ENCODE assay signal across 38 cellular contexts in genomic region chr2:79564065-79564464, GRCh38. TPM values are rescaled to one million over a fixed set of nuclear protein-coding genes. Genes with fewer than 3 reads are reported as not detected.
"Had no signal": no experiment of that assay in that cellular context is flagged by ENCODE, and none has a peak within 500 bp of the region (broad histone marks: within the 10 kb centered on the region; RNA-seq: fewer than 3 reads in every experiment).

No MANE protein-coding gene starts in this region.

- H3K27ac Mint-ChIP-seq: activated B cell treated with CpG ODN at 0.5 μM for 24 hours; activated CD4-positive, alpha-beta memory T cell treated with anti-CD3 and anti-CD28 coated beads for 36 hours; activated CD4-positive, alpha-beta T cell treated with anti-CD3 and anti-CD28 coated beads, Interleukin-2, amount 10 ng/mL, durations not matched to agents 24 days and 14 days; activated CD8-positive, alpha-beta memory T cell treated with anti-CD3 and anti-CD28 coated beads, Interleukin-2, amount 10 ng/mL, durations not matched to agents 7 days and 5 days; activated CD8-positive, alpha-beta T cell treated with anti-CD3 and anti-CD28 coated beads, Interleukin-2, amount 10 ng/mL, durations not matched to agents 7 days and 5 days; activated naive CD4-positive, alpha-beta T cell treated with anti-CD3 and anti-CD28 coated beads, Interleukin-2, amount 10 ng/mL, durations not matched to agents 7 days and 5 days; activated naive CD4-positive, alpha-beta T cell treated with anti-CD3 and anti-CD28 coated beads, Interleukin-2, amount 50 U/mL, for 24 hours; activated naive CD8-positive, alpha-beta T cell; activated naive CD8-positive, alpha-beta T cell treated with anti-CD3 and anti-CD28 coated beads, Interleukin-2, amount 10 ng/mL, durations not matched to agents 7 days and 5 days; activated naive CD8-positive, alpha-beta T cell treated with anti-CD3 and anti-CD28 coated beads, Interleukin-2, amount 50 U/mL, for 24 hours; activated T-cell treated with anti-CD3 and anti-CD28 coated beads, Interleukin-2, amount 50 U/mL, for 24 hours; activated T-helper 2 cell treated with anti-CD3 and anti-CD28 coated beads, Interferon-gamma antibody, Interleukin-2, Interleukin-4, amounts not matched to agents 10 μg/mL and 5 μg/mL and 100 μg/mL, durations not matched to agents 14 hours and 24 hours and 36 hours; brain; T-helper 1 cell treated with Interleukin-12 subunit alpha and Interleukin-12 subunit beta and Interleukin-4 antibody, amounts not matched to agents 30 μg/mL and 1 μg/mL, for 36 hours; T-helper 2 cell treated with Interferon-gamma antibody and Interleukin-4, amounts not matched to agents 5 μg/mL and 100 μg/mL, for 36 hours had no signal

- H3K27me3 Mint-ChIP-seq: activated B cell treated with CpG ODN at 0.5 μM for 24 hours; activated CD4-positive, alpha-beta memory T cell treated with anti-CD3 and anti-CD28 coated beads for 36 hours; activated CD4-positive, alpha-beta T cell treated with anti-CD3 and anti-CD28 coated beads, Interleukin-2, amount 10 ng/mL, durations not matched to agents 24 days and 14 days; activated CD8-positive, alpha-beta memory T cell treated with anti-CD3 and anti-CD28 coated beads, Interleukin-2, amount 10 ng/mL, durations not matched to agents 7 days and 5 days; activated naive CD4-positive, alpha-beta T cell treated with anti-CD3 and anti-CD28 coated beads, Interleukin-2, amount 10 ng/mL, durations not matched to agents 7 days and 5 days; activated naive CD4-positive, alpha-beta T cell treated with anti-CD3 and anti-CD28 coated beads, Interleukin-2, amount 50 U/mL, for 24 hours; activated naive CD8-positive, alpha-beta T cell; activated naive CD8-positive, alpha-beta T cell treated with anti-CD3 and anti-CD28 coated beads, Interleukin-2, amount 10 ng/mL, durations not matched to agents 7 days and 5 days; activated naive CD8-positive, alpha-beta T cell treated with anti-CD3 and anti-CD28 coated beads, Interleukin-2, amount 50 U/mL, for 24 hours; activated T-cell treated with anti-CD3 and anti-CD28 coated beads, Interleukin-2, amount 50 U/mL, for 24 hours; brain; central memory CD8-positive, alpha-beta T cell had no signal

- DNase-seq: activated B cell treated with CpG ODN at 0.5 μM for 24 hours; activated CD4-positive, alpha-beta memory T cell treated with anti-CD3 and anti-CD28 coated beads for 36 hours; activated CD4-positive, alpha-beta T cell treated with anti-CD3 and anti-CD28 coated beads for 4 hours; activated CD4-positive, alpha-beta T cell treated with anti-CD3 and anti-CD28 coated beads, Interleukin-2, amount 10 ng/mL, durations not matched to agents 24 days and 14 days; activated CD4-positive, alpha-beta T cell treated with anti-CD3 and anti-CD28 coated beads, Interleukin-2, amount 50 U/mL, for 1 hour; activated CD4-positive, alpha-beta T cell treated with anti-CD3 and anti-CD28 coated beads, Interleukin-2, amount 50 U/mL, for 4 hours; activated CD4-positive, CD25-positive, alpha-beta regulatory T cell treated with anti-CD3 and anti-CD28 coated beads, Interleukin-2, amount 50 U/mL, for 72 hours; activated CD8-positive, alpha-beta memory T cell treated with anti-CD3 and anti-CD28 coated beads for 24 hours; activated CD8-positive, alpha-beta memory T cell treated with anti-CD3 and anti-CD28 coated beads, Interleukin-2, amount 10 ng/mL, durations not matched to agents 7 days and 5 days; activated CD8-positive, alpha-beta memory T cell treated with anti-CD3 and anti-CD28 coated beads, Interleukin-2, amount 50 U/mL, for 48 hours; activated CD8-positive, alpha-beta T cell treated with anti-CD3 and anti-CD28 coated beads, Interleukin-2, amount 10 ng/mL, durations not matched to agents 7 days and 5 days; activated effector memory CD4-positive, alpha-beta T cell treated with Interleukin-2 at 50 U/mL for 16 hours; activated gamma-delta T cell; activated naive CD4-positive, alpha-beta T cell treated with anti-CD3 and anti-CD28 coated beads, Interleukin-2, amount 10 ng/mL, durations not matched to agents 7 days and 5 days; activated naive CD4-positive, alpha-beta T cell treated with Interleukin-2 at 50 U/mL for 16 hours; activated naive CD8-positive, alpha-beta T cell treated with anti-CD3 and anti-CD28 coated beads, Interleukin-2, amount 10 ng/mL, durations not matched to agents 7 days and 5 days; activated naive CD8-positive, alpha-beta T cell treated with anti-CD3 and anti-CD28 coated beads, Interleukin-2, amount 50 U/mL, for 24 hours; activated T-cell treated with anti-CD3 and anti-CD28 coated beads, Interleukin-2, amount 50 U/mL, for 24 hours; activated T-cell treated with anti-CD3 and anti-CD28 coated beads, Interleukin-2, amount 50 U/mL, for 48 hours; amygdala; anterior cingulate cortex; caudate nucleus; cerebellar nuclear complex; T-helper 1 cell; T-helper 2 cell; T-helper 9 cell; WERI-Rb-1 had no signal

- ATAC-seq: activated CD8-positive, alpha-beta memory T cell treated with anti-CD3 and anti-CD28 coated beads, Interleukin-2, amount 10 ng/mL, durations not matched to agents 7 days and 5 days; activated CD8-positive, alpha-beta T cell treated with anti-CD3 and anti-CD28 coated beads, Interleukin-2, amount 10 ng/mL, durations not matched to agents 7 days and 5 days; activated naive CD8-positive, alpha-beta T cell treated with anti-CD3 and anti-CD28 coated beads, Interleukin-2, amount 50 U/mL, for 24 hours had no signal

- FAIRE-seq: bronchial epithelial cell had no signal

- H3K4me1 Mint-ChIP-seq: activated B cell treated with CpG ODN at 0.5 μM for 24 hours; activated CD4-positive, alpha-beta T cell treated with anti-CD3 and anti-CD28 coated beads, Interleukin-2, amount 10 ng/mL, durations not matched to agents 24 days and 14 days; activated CD8-positive, alpha-beta memory T cell treated with anti-CD3 and anti-CD28 coated beads, Interleukin-2, amount 10 ng/mL, durations not matched to agents 7 days and 5 days; activated naive CD4-positive, alpha-beta T cell treated with anti-CD3 and anti-CD28 coated beads, Interleukin-2, amount 10 ng/mL, durations not matched to agents 7 days and 5 days; activated naive CD4-positive, alpha-beta T cell treated with anti-CD3 and anti-CD28 coated beads, Interleukin-2, amount 50 U/mL, for 24 hours; activated naive CD8-positive, alpha-beta T cell treated with anti-CD3 and anti-CD28 coated beads, Interleukin-2, amount 10 ng/mL, durations not matched to agents 7 days and 5 days; activated naive CD8-positive, alpha-beta T cell treated with anti-CD3 and anti-CD28 coated beads, Interleukin-2, amount 50 U/mL, for 24 hours; brain; central memory CD8-positive, alpha-beta T cell had no signal

- H3K4me3 ChIP-seq: ascending aorta, cardiac muscle cell had no signal

- H3K27ac ChIP-seq: ascending aorta, cardiac muscle cell, WERI-Rb-1 had no signal

- H3K27me3 ChIP-seq: ascending aorta, cardiac muscle cell had no signal

- H3K4me1 ChIP-seq: ascending aorta had no signal

- H3K36me3 ChIP-seq: ascending aorta, cardiac muscle cell, WERI-Rb-1 had no signal

- H3K36me3 Mint-ChIP-seq: activated CD4-positive, alpha-beta memory T cell treated with anti-CD3 and anti-CD28 coated beads for 36 hours; activated CD8-positive, alpha-beta memory T cell treated with anti-CD3 and anti-CD28 coated beads, Interleukin-2, amount 10 ng/mL, durations not matched to agents 7 days and 5 days; activated naive CD4-positive, alpha-beta T cell treated with anti-CD3 and anti-CD28 coated beads, Interleukin-2, amount 10 ng/mL, durations not matched to agents 7 days and 5 days; activated naive CD4-positive, alpha-beta T cell treated with anti-CD3 and anti-CD28 coated beads, Interleukin-2, amount 50 U/mL, for 24 hours; activated naive CD8-positive, alpha-beta T cell; activated naive CD8-positive, alpha-beta T cell treated with anti-CD3 and anti-CD28 coated beads, Interleukin-2, amount 10 ng/mL, durations not matched to agents 7 days and 5 days had no signal

- H3K4me3 Mint-ChIP-seq: activated B cell treated with CpG ODN at 0.5 μM for 24 hours; activated CD4-positive, alpha-beta memory T cell treated with anti-CD3 and anti-CD28 coated beads for 36 hours; activated CD4-positive, alpha-beta T cell treated with anti-CD3 and anti-CD28 coated beads, Interleukin-2, amount 10 ng/mL, durations not matched to agents 24 days and 14 days; activated CD8-positive, alpha-beta memory T cell treated with anti-CD3 and anti-CD28 coated beads, Interleukin-2, amount 10 ng/mL, durations not matched to agents 7 days and 5 days; activated CD8-positive, alpha-beta T cell treated with anti-CD3 and anti-CD28 coated beads, Interleukin-2, amount 10 ng/mL, durations not matched to agents 7 days and 5 days; activated naive CD4-positive, alpha-beta T cell treated with anti-CD3 and anti-CD28 coated beads, Interleukin-2, amount 10 ng/mL, durations not matched to agents 7 days and 5 days; activated naive CD4-positive, alpha-beta T cell treated with anti-CD3 and anti-CD28 coated beads, Interleukin-2, amount 50 U/mL, for 24 hours; activated naive CD8-positive, alpha-beta T cell; activated naive CD8-positive, alpha-beta T cell treated with anti-CD3 and anti-CD28 coated beads, Interleukin-2, amount 10 ng/mL, durations not matched to agents 7 days and 5 days; activated naive CD8-positive, alpha-beta T cell treated with anti-CD3 and anti-CD28 coated beads, Interleukin-2, amount 50 U/mL, for 24 hours; activated T-cell treated with anti-CD3 and anti-CD28 coated beads, Interleukin-2, amount 50 U/mL, for 24 hours; brain; central memory CD8-positive, alpha-beta T cell; T-helper 1 cell treated with Interleukin-12 subunit alpha and Interleukin-12 subunit beta and Interleukin-4 antibody, amounts not matched to agents 30 μg/mL and 1 μg/mL, for 36 hours; T-helper 2 cell treated with Interferon-gamma antibody and Interleukin-4, amounts not matched to agents 5 μg/mL and 100 μg/mL, for 36 hours had no signal

- H3K9me3 ChIP-seq: ascending aorta had no signal

RNA-seq across cellular contexts. Expression of gene CTNNA2, which starts 51.2 kb away (rescaled TPM):
- total RNA-seq: activated B cell treated with CpG ODN at 0.5 μM for 24 hours; activated CD4-positive, alpha-beta memory T cell treated with anti-CD3 and anti-CD28 coated beads for 36 hours; activated CD4-positive, alpha-beta T cell treated with anti-CD3 and anti-CD28 coated beads, Interleukin-2, amount 10 ng/mL, durations not matched to agents 24 days and 14 days; activated CD8-positive, alpha-beta memory T cell treated with anti-CD3 and anti-CD28 coated beads, Interleukin-2, amount 10 ng/mL, durations not matched to agents 7 days and 5 days; activated CD8-positive, alpha-beta T cell treated with anti-CD3 and anti-CD28 coated beads, Interleukin-2, amount 10 ng/mL, durations not matched to agents 7 days and 5 days; activated naive CD8-positive, alpha-beta T cell treated with anti-CD3 and anti-CD28 coated beads, Interleukin-2, amount 10 ng/mL, durations not matched to agents 7 days and 5 days; activated T-helper 2 cell treated with anti-CD3 and anti-CD28 coated beads, Interferon-gamma antibody, Interleukin-2, Interleukin-4, amounts not matched to agents 10 μg/mL and 5 μg/mL and 100 μg/mL, durations not matched to agents 14 hours and 24 hours and 36 hours; ascending aorta; bronchial epithelial cell; chondrocyte had no signal
